Comparison of ENCODE assay signal across 8 cellular contexts in genomic region chr13:40770934-40771618, GRCh38. TPM values are rescaled to one million over a fixed set of nuclear protein-coding genes. Genes with fewer than 3 reads are reported as not detected.
DNase-seq lines count a peak whose midpoint lies in the region; ATAC-seq and TF ChIP-seq lines count a peak whose summit lies in the region.

Gene MRPS31 (minus strand): TSS chr13:40771190. CDS start chr13:40771136, 54 bp downstream.

- TF ChIP-seq CTCF in C4-2B (conservative IDR thresholded peaks at IDR 0.05) (no peak), liver (IDR thresholded peaks at IDR 0.05; ENCODE audit: low read depth, low read length, missing input control) (peak; percentile 13)

- DNase-seq in NCI-H774 (lab: John Stamatoyannopoulos, UW) (peak; percentile 75), dermis microvascular lymphatic vessel endothelial cell (ENCODE audit: low read depth in 2 of 2) (peak; percentile 91 to 92)
- peak; percentile 92 to 93 for DNase-seq in activated CD4-positive, alpha-beta T cell treated with anti-CD3 and anti-CD28 coated beads, Interleukin-2, amount 50 U/mL, for 4 hours
- peak; percentile 96 for DNase-seq in stimulated activated CD4-positive, alpha-beta T cell treated with anti-CD3 and anti-CD28 coated beads, Interleukin-4, amount 100 ng/mL, for 24 hours

- peaks cover 7 to 34% (median 14%) of the 10 kb centered on the region in 4 donors for H3K4me1 ChIP-seq in liver (ENCODE audit: control insufficient read depth in 4 of 4, insufficient read depth in 4 of 4, low read length in 3 of 4)

- under 1% methylated on average over 52 of the region's 52 CpGs for WGBS in liver

- TF ChIP-seq RAD21 in liver (IDR thresholded peaks at IDR 0.05): peak in 1 of 2 donors; percentile 56

- ATAC-seq in GM19395 (IDR thresholded peaks at IDR 0.05; ENCODE audit: unreplicated experiment): peak; percentile 97
- ATAC-seq in HG03565 (IDR thresholded peaks at IDR 0.05; ENCODE audit: unreplicated experiment): peak; percentile 95

- peak within 1 kb of the TSS; percentile 69 to 95 for H3K9ac ChIP-seq in liver (ENCODE audit: low read depth in 1 of 2, low read length in 2 of 2)

- peak within 1 kb of the TSS; percentile 60 to 96 (median 92) for H3K4me3 ChIP-seq in liver (ENCODE audit: low read depth in 1 of 3, low read length in 3 of 3)

- H3K27ac ChIP-seq in C4-2B: peak within 1 kb of the TSS; percentile 71
- peak within 1 kb of the TSS; percentile 78 to 87 for H3K27ac ChIP-seq in liver (ENCODE audit: low read depth in 1 of 2, low read length in 2 of 2)

- no peaks in the 10 kb centered on the region for H3K9me3 ChIP-seq in liver (ENCODE audit: control insufficient read depth in 4 of 4, low read length in 3 of 4)

- no peaks in the 10 kb centered on the region for H3K27me3 ChIP-seq in liver (ENCODE audit: control insufficient read depth in 4 of 4, insufficient read depth in 4 of 4, low read length in 3 of 4)

- peaks cover 0 to 1% (median 0%) of the 10 kb centered on the region in 4 donors for H3K36me3 ChIP-seq in liver (ENCODE audit: control insufficient read depth in 4 of 4, insufficient read depth in 3 of 4, low read depth in 1 of 4, low read length in 3 of 4)

TF ChIP-seq in liver, 16 proteins besides CTCF, POLR2A, EP300 and RAD21:
- peak; percentile 73 for TF ChIP-seq ZBTB33 (IDR thresholded peaks at IDR 0.05)
- TF ChIP-seq NR2F2 (IDR thresholded peaks at IDR 0.05): peak; percentile 78
- TF ChIP-seq JUND (IDR thresholded peaks at IDR 0.05): peak; percentile 43 to 50
- peak; percentile 93 for TF ChIP-seq YY1 (IDR thresholded peaks at IDR 0.05)
- peak; percentile 42 to 85 for TF ChIP-seq EGR1 (IDR thresholded peaks at IDR 0.05; ENCODE audit: low read depth in 2 of 2)
- TF ChIP-seq HNF4A (conservative IDR thresholded peaks at IDR 0.05): peak; percentile 68 to 78
- TF ChIP-seq REST (IDR thresholded peaks at IDR 0.05): peak; percentile 93
- TF ChIP-seq FOXA2 (IDR thresholded peaks at IDR 0.05): peak; percentile 46
- TF ChIP-seq, protein P1, sequence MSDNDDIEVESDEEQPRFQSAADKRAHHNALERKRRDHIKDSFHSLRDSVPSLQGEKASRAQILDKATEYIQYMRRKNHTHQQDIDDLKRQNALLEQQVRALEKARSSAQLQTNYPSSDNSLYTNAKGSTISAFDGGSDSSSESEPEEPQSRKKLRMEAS (IDR thresholded peaks at IDR 0.05): peak; percentile 70
- TF ChIP-seq, protein P2, sequence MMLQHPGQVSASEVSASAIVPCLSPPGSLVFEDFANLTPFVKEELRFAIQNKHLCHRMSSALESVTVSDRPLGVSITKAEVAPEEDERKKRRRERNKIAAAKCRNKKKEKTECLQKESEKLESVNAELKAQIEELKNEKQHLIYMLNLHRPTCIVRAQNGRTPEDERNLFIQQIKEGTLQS (IDR thresholded peaks at IDR 0.05): peak; percentile 50
- TF ChIP-seq GABPA (IDR thresholded peaks at IDR 0.05 in 1 of 2, conservative IDR thresholded peaks at IDR 0.05 in 1 of 2): peak; percentile 100
- TF ChIP-seq SP1 (IDR thresholded peaks at IDR 0.05): peak; percentile 95
- peak; percentile 76 for TF ChIP-seq TAF1 (conservative IDR thresholded peaks at IDR 0.05)
- peak; percentile 84 for TF ChIP-seq FOXA1 (IDR thresholded peaks at IDR 0.05)
- TF ChIP-seq RXRA (IDR thresholded peaks at IDR 0.05): peak; percentile 91 to 97
- TF ChIP-seq HNF4G (IDR thresholded peaks at IDR 0.05): peak; percentile 46

RNA-seq across cellular contexts. Expression of gene MRPS31, which starts in this region (rescaled TPM):
- total RNA-seq in dermis microvascular lymphatic vessel endothelial cell (6.1 and 8.5 TPM in 2 replicates), liver (10 to 100 TPM; 13.4 to 15.8 TPM)
- polyA plus RNA-seq in liver: 10 to 100 TPM; 16.2 to 17.6 TPM

Comparison
In these comparisons a context has a peak if more than half of its experiments do, and no peak if none do; other contexts are left out.
1. Peak in every context shown above with its lines: DNase-seq, ATAC-seq, H3K4me3 ChIP-seq and H3K27ac ChIP-seq.